Comparison of ENCODE assay signal across 1 cellular context in the genomic region with DNA sequence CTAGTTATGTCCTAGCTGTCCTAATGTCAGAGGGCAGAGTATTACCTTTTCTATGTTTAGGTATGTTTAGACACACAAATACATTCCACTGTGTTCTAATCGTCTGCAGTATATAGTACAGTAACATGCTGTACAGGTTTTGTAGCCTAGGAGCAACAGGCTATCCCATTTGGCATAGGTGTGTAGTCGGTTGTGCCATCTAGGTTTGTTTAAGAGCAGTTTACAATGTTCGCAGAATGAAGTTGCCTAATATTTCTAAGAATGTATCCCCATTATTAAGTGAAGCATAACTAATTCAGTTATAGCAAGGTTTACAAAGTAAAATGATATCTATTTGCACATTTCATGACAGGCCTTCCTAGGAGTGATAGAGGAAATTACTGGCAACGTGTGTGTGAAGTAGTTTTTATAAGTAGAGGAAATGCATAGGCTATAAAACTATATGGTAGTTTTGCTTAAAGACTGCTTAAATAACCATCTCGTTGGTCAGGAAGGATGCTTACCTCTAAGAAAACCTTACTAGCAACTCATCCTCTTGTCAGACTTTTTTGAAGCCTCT.
TF ChIP-seq lines count a peak whose summit lies in the region.

No MANE protein-coding gene starts in this region.

TF ChIP-seq in GM12878, 131 proteins besides CTCF, POLR2A, EP300 and RAD21:
- TF ChIP-seq NR2C1 (IDR thresholded peaks at IDR 0.05) (no peak), HCFC1 (IDR thresholded peaks at IDR 0.05; ENCODE audit: low read length) (no peak)
